In genomic region chr7:128791968-128792319, GRCh38 we compare ENCODE assay signal across 8 cellular contexts. TPM values are rescaled to one million over a fixed set of nuclear protein-coding genes. Genes with fewer than 3 reads are reported as not detected.
DNase-seq lines count a peak whose midpoint lies in the region; TF ChIP-seq lines count a peak whose summit lies in the region.

Gene CCDC136 (plus strand): TSS chr7:128791968. CDS start chr7:128792412, 444 bp downstream.

- peaks cover 5% of the 10 kb centered on the region; the same call in 1 of the 2 replicates for H3K79me2 ChIP-seq in Karpas-422 (ENCODE audit: low read length)

- peak within 1 kb of the TSS; percentile 80 for H3K27ac ChIP-seq in C4-2B
- H3K27ac ChIP-seq in Karpas-422 (ENCODE audit: low read length) = no peak within 1 kb of the TSS; the same call in 1 of the 2 replicates
- no peak within 1 kb of the TSS for H3K27ac ChIP-seq in colonic mucosa
- H3K27ac ChIP-seq in muscle layer of colon (ENCODE audit: low read depth, low read length) = peak within 1 kb of the TSS; percentile 80

- H4K20me1 ChIP-seq in Karpas-422 (ENCODE audit: insufficient read depth, low read depth, low read length) = no peaks in the 10 kb centered on the region

- H3K9ac ChIP-seq in Karpas-422 (ENCODE audit: low read length) = peak within 1 kb of the TSS; percentile 93
- peak within 1 kb of the TSS; percentile 51 to 81 for H3K9ac ChIP-seq in colonic mucosa (ENCODE audit: low read depth in 2 of 2, low read length in 2 of 2)
- H3K9ac ChIP-seq in muscle layer of colon (ENCODE audit: low read length) = no peak within 1 kb of the TSS

- H3K36me3 ChIP-seq in Karpas-422 (ENCODE audit: insufficient read depth, low read length) (no peaks in the 10 kb centered on the region), colonic mucosa (no peaks in the 10 kb centered on the region), muscle layer of colon (ENCODE audit: insufficient read depth, low read length) (no peaks in the 10 kb centered on the region)

- H3K9me3 ChIP-seq in Karpas-422 (ENCODE audit: low read length) = no peaks in the 10 kb centered on the region
- H3K9me3 ChIP-seq in colonic mucosa = no peaks in the 10 kb centered on the region
- no peaks in the 10 kb centered on the region for H3K9me3 ChIP-seq in muscle layer of colon (ENCODE audit: low read length)

- H3K9me2 ChIP-seq in Karpas-422 (replicated peaks; ENCODE audit: insufficient read depth, low read length) = no peaks in the 10 kb centered on the region

- H3K4me1 ChIP-seq in Karpas-422 (ENCODE audit: low read length) (peaks cover 19% of the 10 kb centered on the region), colonic mucosa (peaks cover 4% of the 10 kb centered on the region), muscle layer of colon (ENCODE audit: insufficient read depth, low read length) (peaks cover 21% of the 10 kb centered on the region)

- H3K4me3 ChIP-seq in Karpas-422 (ENCODE audit: low read length) (peak within 1 kb of the TSS; percentile 97), colonic mucosa (peak within 1 kb of the TSS; percentile 89), muscle layer of colon (ENCODE audit: low read depth in 1 of 2, low read length in 2 of 2) (peak within 1 kb of the TSS; percentile 82 to 84)

- intact Hi-C loops in colonic mucosa (cut with DNase I) = no loop called here

- H2AFZ ChIP-seq in Karpas-422 (ENCODE audit: low read length) = peak within 1 kb of the TSS; percentile 97

- H3K27me3 ChIP-seq in Karpas-422 (ENCODE audit: low read length) = no peaks in the 10 kb centered on the region
- H3K27me3 ChIP-seq in colonic mucosa = no peaks in the 10 kb centered on the region
- no peaks in the 10 kb centered on the region for H3K27me3 ChIP-seq in muscle layer of colon (ENCODE audit: control insufficient read depth in 1 of 2, insufficient read depth in 2 of 2, low read length in 2 of 2)

- peak within 1 kb of the TSS; percentile 91 for H3K4me2 ChIP-seq in Karpas-422 (ENCODE audit: low read depth, low read length, poor library complexity, severe bottlenecking)

- DNase-seq in Karpas-422 (peak; percentile 48), colonic mucosa (no peak), OCI-M2 (lab: John Stamatoyannopoulos, UW; ENCODE audit: unreplicated experiment) (no peak), middle frontal gyrus (ENCODE audit: extremely low spot score, low spot score) (no peak), NCI-H510A (lab: John Stamatoyannopoulos, UW) (no peak), dedifferentiated amniotic fluid mesenchymal stem cell (ENCODE audit: extremely low spot score) (no peak)

- TF ChIP-seq CTCF in C4-2B (conservative IDR thresholded peaks at IDR 0.05) (no peak), colonic mucosa (IDR thresholded peaks at IDR 0.05) (no peak)

RNA-seq across cellular contexts. Expression of gene CCDC136, which starts in this region (rescaled TPM):
- total RNA-seq in Karpas-422 (2014; rRNA removed; shearing (Covaris generic); ENCODE audit: low replicate concordance) = 25.9 and 32.5 TPM in 2 replicates
- 1 to 10 TPM in 1 of 2 donors, under 1 TPM in 1; 0.64 to 5.8 TPM for total RNA-seq in colonic mucosa

Comparison
In these comparisons a context has a peak if more than half of its experiments do, and no peak if none do; other contexts are left out.
1. H3K27ac ChIP-seq: peak in C4-2B (single experiment) and muscle layer of colon (single experiment); none in Karpas-422 (single experiment) and colonic mucosa (single experiment).
2. Peak in every context shown above with its lines, with median percentiles within 50 percentile points of each other: H3K4me3 ChIP-seq.